In genomic region chr2:199987586-199987985, GRCh38 we compare ENCODE assay signal across 23 cellular contexts. TPM values are rescaled to one million over a fixed set of nuclear protein-coding genes. Genes with fewer than 3 reads are reported as not detected.
DNase-seq lines count a peak whose midpoint lies in the region; ATAC-seq, FAIRE-seq and TF ChIP-seq lines count a peak whose summit lies in the region.
"Had no signal": no experiment of that assay in that cellular context is flagged by ENCODE, and none has a peak within 500 bp of the region (broad histone marks: within the 10 kb centered on the region; RNA-seq: fewer than 3 reads in every experiment).

No MANE protein-coding gene starts in this region.

- H3K4me3 Mint-ChIP-seq in activated CD4-positive, alpha-beta T cell treated with anti-CD3 and anti-CD28 coated beads, Interleukin-2, amount 10 ng/mL, durations not matched to agents 7 days and 5 days = no peak overlapping the region
- H3K4me3 Mint-ChIP-seq: activated B cell treated with CpG ODN at 0.5 μM for 24 hours; activated CD8-positive, alpha-beta T cell treated with anti-CD3 and anti-CD28 coated beads for 36 hours; activated naive CD4-positive, alpha-beta T cell treated with anti-CD3 and anti-CD28 coated beads, Interleukin-2, amount 50 U/mL, for 24 hours; activated T-cell treated with anti-CD3 and anti-CD28 coated beads, Interleukin-2, amount 50 U/mL, for 24 hours; CD4-positive, CD25-positive, alpha-beta regulatory T cell; IgD-negative memory B cell; naive B cell had no signal

- no peak overlapping the region for H3K27ac ChIP-seq in right cardiac atrium (ENCODE audit: low read length)
- H3K27ac ChIP-seq in small intestine (ENCODE audit: low read depth in 1 of 2, low read length in 1 of 2) = no peak overlapping the region
- no peak overlapping the region for H3K27ac ChIP-seq in right lobe of liver
- H3K27ac ChIP-seq: parathyroid adenoma, PC-9, vagina had no signal

- no peak for TF ChIP-seq POLR2A in right lobe of liver (IDR thresholded peaks at IDR 0.05)

- H3K27me3 ChIP-seq in right cardiac atrium (ENCODE audit: control insufficient read depth, insufficient read depth) (no peaks in the 10 kb centered on the region), small intestine (ENCODE audit: control insufficient read depth in 2 of 2, insufficient read depth in 2 of 2, low read length in 2 of 2) (no peaks in the 10 kb centered on the region), right lobe of liver (no peaks in the 10 kb centered on the region)
- H3K27me3 ChIP-seq: heart left ventricle, vagina had no signal

- H3K36me3 Mint-ChIP-seq in activated CD4-positive, alpha-beta T cell treated with anti-CD3 and anti-CD28 coated beads, Interleukin-2, amount 10 ng/mL, durations not matched to agents 7 days and 5 days (ENCODE audit: low read depth) = no peaks in the 10 kb centered on the region
- H3K36me3 Mint-ChIP-seq: activated naive CD4-positive, alpha-beta T cell treated with anti-CD3 and anti-CD28 coated beads, Interleukin-2, amount 50 U/mL, for 24 hours; CD4-positive, CD25-positive, alpha-beta regulatory T cell; IgD-negative memory B cell; naive B cell had no signal

- peaks cover 5% of the 10 kb centered on the region for H3K4me1 Mint-ChIP-seq in activated CD4-positive, alpha-beta T cell treated with anti-CD3 and anti-CD28 coated beads, Interleukin-2, amount 10 ng/mL, durations not matched to agents 7 days and 5 days
- H3K4me1 Mint-ChIP-seq: activated B cell treated with CpG ODN at 0.5 μM for 24 hours had no signal

- no peak for TF ChIP-seq CTCF in right lobe of liver (IDR thresholded peaks at IDR 0.05)

- peaks cover 3% of the 10 kb centered on the region for H3K4me1 ChIP-seq in right cardiac atrium (ENCODE audit: control insufficient read depth, insufficient read depth, low read length)
- H3K4me1 ChIP-seq in small intestine (ENCODE audit: control insufficient read depth in 2 of 2, insufficient read depth in 1 of 2, low read depth in 1 of 2, low read length in 1 of 2) = no peaks in the 10 kb centered on the region
- no peaks in the 10 kb centered on the region for H3K4me1 ChIP-seq in right lobe of liver
- H3K4me1 ChIP-seq: parathyroid adenoma had no signal

- POLR2A ChIA-PET in activated CD4-positive, alpha-beta T cell treated with anti-CD3 and anti-CD28 coated beads, Interleukin-2, amount 10 ng/mL, durations not matched to agents 7 days and 5 days (lab: Charles Lee) = no interaction called here

- H3K36me3 ChIP-seq in small intestine (ENCODE audit: control insufficient read depth in 2 of 2, insufficient read depth in 2 of 2, low read length in 2 of 2) = no peaks in the 10 kb centered on the region
- no peaks in the 10 kb centered on the region for H3K36me3 ChIP-seq in right lobe of liver
- H3K36me3 ChIP-seq: heart left ventricle, vagina had no signal

- WGBS in right cardiac atrium = 41% methylated on average over 2 of the region's 2 CpGs
- WGBS in small intestine, 3 donors = 84 to 90% (median 87%) methylated on average over 2 of the region's 2 CpGs
- whole genome bisulfite sequencing in right lobe of liver (ENCODE audit: insufficient coverage, low coverage, low lambda C conversion rate, missing lambda C conversion rate) = 81% methylated on average over 2 of the region's 2 CpGs

- H3K27me3 Mint-ChIP-seq in activated CD4-positive, alpha-beta T cell treated with anti-CD3 and anti-CD28 coated beads, Interleukin-2, amount 10 ng/mL, durations not matched to agents 7 days and 5 days = no peaks in the 10 kb centered on the region
- H3K27me3 Mint-ChIP-seq: activated B cell treated with CpG ODN at 0.5 μM for 24 hours; activated CD8-positive, alpha-beta T cell treated with anti-CD3 and anti-CD28 coated beads for 36 hours; activated naive CD4-positive, alpha-beta T cell treated with anti-CD3 and anti-CD28 coated beads, Interleukin-2, amount 50 U/mL, for 24 hours; activated T-cell treated with anti-CD3 and anti-CD28 coated beads, Interleukin-2, amount 50 U/mL, for 24 hours; CD4-positive, CD25-positive, alpha-beta regulatory T cell had no signal

- CTCF ChIA-PET in activated CD4-positive, alpha-beta T cell treated with anti-CD3 and anti-CD28 coated beads, Interleukin-2, amount 10 ng/mL, durations not matched to agents 7 days and 5 days (lab: Charles Lee) = no interaction called here

- H3K4me3 ChIP-seq in right cardiac atrium (ENCODE audit: low read length) (peak overlapping the region; percentile 37), small intestine (ENCODE audit: low read depth in 1 of 2, low read length in 2 of 2) (no peak overlapping the region), right lobe of liver (no peak overlapping the region)
- H3K4me3 ChIP-seq: lung, PC-9, vagina had no signal

- H3K9me3 ChIP-seq in right cardiac atrium (ENCODE audit: control insufficient read depth, low read length) (no peaks in the 10 kb centered on the region), small intestine (ENCODE audit: control insufficient read depth, low read depth) (no peaks in the 10 kb centered on the region), right lobe of liver (no peaks in the 10 kb centered on the region)
- H3K9me3 ChIP-seq: heart left ventricle, vagina had no signal

- FAIRE-seq in small intestine (lab: Jason Lieb, UNC) = no peak
- FAIRE-seq: islet of Langerhans had no signal

- H3K27ac Mint-ChIP-seq in activated CD4-positive, alpha-beta T cell treated with anti-CD3 and anti-CD28 coated beads, Interleukin-2, amount 10 ng/mL, durations not matched to agents 7 days and 5 days = no peak overlapping the region
- H3K27ac Mint-ChIP-seq: activated B cell treated with CpG ODN at 0.5 μM for 24 hours; activated CD8-positive, alpha-beta T cell treated with anti-CD3 and anti-CD28 coated beads for 36 hours; activated naive CD4-positive, alpha-beta T cell treated with anti-CD3 and anti-CD28 coated beads, Interleukin-2, amount 50 U/mL, for 24 hours; activated T-cell treated with anti-CD3 and anti-CD28 coated beads, Interleukin-2, amount 50 U/mL, for 24 hours; CD4-positive, CD25-positive, alpha-beta regulatory T cell; IgD-negative memory B cell; naive B cell had no signal

- intact Hi-C loops in right cardiac atrium (cut with DNase I) (loop anchor here in 1 of 4 donors (10.0 kb wide), 1 partner anchor 317 kb away; the partner anchor contains the start of gene SPATS2L), left ventricle myocardium superior (cut with micrococcal nuclease) (loop anchor here (10.0 kb wide), 1 partner anchor 717 kb away; no protein-coding TSS in a partner anchor), right lobe of liver (cut with DNase I) (no loop called here)

- no peaks in the 10 kb centered on the region for H3K9me3 Mint-ChIP-seq in activated CD4-positive, alpha-beta T cell treated with anti-CD3 and anti-CD28 coated beads, Interleukin-2, amount 10 ng/mL, durations not matched to agents 7 days and 5 days
- H3K9me3 Mint-ChIP-seq: activated B cell treated with CpG ODN at 0.5 μM for 24 hours; activated CD8-positive, alpha-beta T cell treated with anti-CD3 and anti-CD28 coated beads for 36 hours; activated naive CD4-positive, alpha-beta T cell treated with anti-CD3 and anti-CD28 coated beads, Interleukin-2, amount 50 U/mL, for 24 hours; activated T-cell treated with anti-CD3 and anti-CD28 coated beads, Interleukin-2, amount 50 U/mL, for 24 hours; CD4-positive, CD25-positive, alpha-beta regulatory T cell; IgD-negative memory B cell; naive B cell had no signal

- ATAC-seq in right cardiac atrium = no peak
- no peak for ATAC-seq in left ventricle myocardium superior
- ATAC-seq in right lobe of liver = no peak
- ATAC-seq: activated CD8-positive, alpha-beta T cell treated with anti-CD3 and anti-CD28 coated beads for 36 hours had no signal

- DNase-seq in right cardiac atrium = no peak
- no peak for DNase-seq in left ventricle myocardium superior
- DNase-seq in OCI-M1 (lab: John Stamatoyannopoulos, UW) = peak; percentile 90
- peak; percentile 45 for DNase-seq in fibroblast of peridontal ligament (ENCODE audit: extremely low read depth)
- no peak for DNase-seq in small intestine
- no peak for DNase-seq in stimulated activated CD4-positive, alpha-beta T cell treated with anti-CD3 and anti-CD28 coated beads, Interleukin-12 subunit alpha, Interleukin-12 subunit beta, amount 100 ng/mL, for 4 hours
- no peak for DNase-seq in activated CD4-positive, alpha-beta T cell treated with anti-CD3 and anti-CD28 coated beads, Interleukin-2, amount 10 ng/mL, durations not matched to agents 7 days and 5 days
- DNase-seq in right lobe of liver = no peak
- DNase-seq: activated B cell treated with CpG ODN at 0.5 μM for 24 hours; activated CD8-positive, alpha-beta T cell treated with anti-CD3 and anti-CD28 coated beads for 36 hours; activated T-cell treated with anti-CD3 and anti-CD28 coated beads, Interleukin-2, amount 50 U/mL, for 24 hours; CD4-positive, CD25-positive, alpha-beta regulatory T cell; effector memory CD4-positive, alpha-beta T cell; naive B cell; NCI-H2029 treated with DMSO at 0.1 percent for 48 hours; PC-9 had no signal

RNA-seq across cellular contexts. Expression of gene MAIP1, which starts 32.2 kb away (rescaled TPM):
- total RNA-seq in right cardiac atrium = 10 to 100 TPM; 15.7 to 20.6 (median 19.7) TPM
- polyA plus RNA-seq in right cardiac atrium = 20.7 TPM
- total RNA-seq in left ventricle myocardium superior = 29.2 TPM
- 10 to 100 TPM; 26.1 to 49.9 (median 28.4) TPM for polyA plus RNA-seq in small intestine
- total RNA-seq in activated CD4-positive, alpha-beta T cell treated with anti-CD3 and anti-CD28 coated beads, Interleukin-2, amount 10 ng/mL, durations not matched to agents 7 days and 5 days = 10 to 100 TPM; 20.6 to 20.7 TPM
- 10 to 100 TPM; 23.4 to 39.7 (median 30.7) TPM for total RNA-seq in right lobe of liver

RNA-seq across cellular contexts. Expression of gene TYW5, which starts 32.3 kb away (rescaled TPM):
- total RNA-seq in right cardiac atrium = 1 to 10 TPM; 2.7 to 3.5 (median 3.1) TPM
- polyA plus RNA-seq in right cardiac atrium = 1.7 TPM
- total RNA-seq in left ventricle myocardium superior = 2.5 TPM
- 1 to 10 TPM; 2.4 to 4.0 (median 3.5) TPM for polyA plus RNA-seq in small intestine
- 1 to 10 TPM; 7.9 to 8.5 TPM for total RNA-seq in activated CD4-positive, alpha-beta T cell treated with anti-CD3 and anti-CD28 coated beads, Interleukin-2, amount 10 ng/mL, durations not matched to agents 7 days and 5 days
- total RNA-seq in right lobe of liver = 1 to 10 TPM; 4.1 to 6.4 (median 4.8) TPM

Comparison
In these comparisons a context has a peak if more than half of its experiments do, and no peak if none do; other contexts are left out.
1. DNase-seq: peak in OCI-M1 (single experiment) and fibroblast of peridontal ligament (single experiment); none in right cardiac atrium (0 of 3), left ventricle myocardium superior (single experiment), small intestine (single experiment), stimulated activated CD4-positive, alpha-beta T cell treated with anti-CD3 and anti-CD28 coated beads, Interleukin-12 subunit alpha, Interleukin-12 subunit beta, amount 100 ng/mL, for 4 hours (single experiment), activated CD4-positive, alpha-beta T cell treated with anti-CD3 and anti-CD28 coated beads, Interleukin-2, amount 10 ng/mL, durations not matched to agents 7 days and 5 days (single experiment) and right lobe of liver (0 of 3).